Comparison of ENCODE assay signal across 12 cellular contexts in the genomic region with DNA sequence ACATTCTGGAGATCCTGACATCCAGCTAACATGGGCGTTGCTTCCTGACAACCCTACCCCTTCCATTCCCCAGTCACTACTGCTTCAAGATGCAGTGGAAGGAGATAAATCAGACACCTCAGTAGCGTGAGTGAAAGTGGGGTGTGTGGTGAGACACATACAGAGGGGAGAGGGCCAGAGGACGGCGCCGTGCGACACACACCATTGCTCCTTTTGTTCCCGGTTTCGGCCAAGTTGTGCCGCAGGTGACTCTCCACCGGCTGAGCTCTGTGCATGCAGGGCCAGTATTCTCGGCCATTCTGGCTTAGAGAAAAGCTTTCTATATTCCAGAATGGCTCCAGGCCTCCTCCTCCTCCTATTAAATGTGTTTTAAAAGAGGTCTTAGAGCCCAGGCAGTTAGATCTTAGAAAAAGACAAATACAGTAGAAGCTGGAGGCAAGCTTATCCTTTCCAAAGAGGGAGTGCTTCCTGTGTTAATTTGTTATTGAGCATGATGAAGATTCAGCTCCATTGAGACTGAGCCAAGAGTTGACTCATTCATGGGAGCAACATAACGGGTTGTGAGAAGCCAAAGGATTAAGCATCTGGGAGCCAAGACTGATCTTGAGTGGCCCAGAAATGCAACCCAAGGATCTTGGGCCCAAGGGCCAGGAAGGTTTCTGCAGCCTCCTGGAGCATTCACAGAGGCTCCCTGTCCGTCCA. TPM values are rescaled to one million over a fixed set of nuclear protein-coding genes. Genes with fewer than 3 reads are reported as not detected.
DNase-seq lines count a peak whose midpoint lies in the region; ATAC-seq and TF ChIP-seq lines count a peak whose summit lies in the region.
"Had no signal": no experiment of that assay in that cellular context is flagged by ENCODE, and none has a peak within 500 bp of the region (broad histone marks: within the 10 kb centered on the region; RNA-seq: fewer than 3 reads in every experiment).

No MANE protein-coding gene starts in this region.

- H3K36me3 ChIP-seq in osteoblast (ENCODE audit: insufficient read depth, low read length) (no peaks in the 10 kb centered on the region), esophagus squamous epithelium (no peaks in the 10 kb centered on the region), BE2C (peaks cover 3% of the 10 kb centered on the region; the same call in 1 of the 2 replicates)
- H3K36me3 ChIP-seq: thoracic aorta had no signal

- H3K9me3 Mint-ChIP-seq in WTC11 = no peaks in the 10 kb centered on the region
- H3K9me3 Mint-ChIP-seq in HFFc6 = peaks cover 52% of the 10 kb centered on the region
- H3K9me3 Mint-ChIP-seq: naive B cell had no signal

- CTCF ChIA-PET in WTC11 (lab: Charles Lee) = interaction anchor here (1.4 kb wide), 1 partner anchor 102 kb away, joined by 5 read pairs; no protein-coding TSS in a partner anchor

- no peak overlapping the region for H3K4me3 Mint-ChIP-seq in WTC11
- H3K4me3 Mint-ChIP-seq in HFFc6 = no peak overlapping the region
- H3K4me3 Mint-ChIP-seq: naive B cell had no signal

- H3K9me3 ChIP-seq in osteoblast (ENCODE audit: low read depth, low read length) (no peaks in the 10 kb centered on the region), esophagus squamous epithelium (no peaks in the 10 kb centered on the region), BE2C (no peaks in the 10 kb centered on the region)
- H3K9me3 ChIP-seq: thoracic aorta had no signal

- H3K4me3 ChIP-seq in fibroblast of pulmonary artery (replicated peaks; ENCODE audit: low read depth, low read length) (no peak overlapping the region), osteoblast (ENCODE audit: insufficient read depth, low read length) (no peak overlapping the region), esophagus squamous epithelium (no peak overlapping the region), BE2C (ENCODE audit: low read depth, low read length) (no peak overlapping the region)
- H3K4me3 ChIP-seq: thoracic aorta had no signal

- TF ChIP-seq CTCF in WTC11 (IDR thresholded peaks at IDR 0.05) = no peak
- no peak for TF ChIP-seq CTCF in fibroblast of pulmonary artery (IDR thresholded peaks at IDR 0.05; ENCODE audit: low read length, missing control alignments)
- TF ChIP-seq CTCF in osteoblast (IDR thresholded peaks at IDR 0.05; ENCODE audit: extremely low read depth, low read depth, low read length) = no peak
- no peak for TF ChIP-seq CTCF in HFFc6 (IDR thresholded peaks at IDR 0.05)
- no peak for TF ChIP-seq CTCF in esophagus squamous epithelium (IDR thresholded peaks at IDR 0.05)
- TF ChIP-seq CTCF in BE2C (IDR thresholded peaks at IDR 0.05; ENCODE audit: low read depth, low read length) = no peak

- H2AFZ ChIP-seq in osteoblast (ENCODE audit: low read length) = no peak overlapping the region

- H3K27me3 Mint-ChIP-seq in WTC11 (ENCODE audit: low read depth) = no peaks in the 10 kb centered on the region
- peaks cover 2% of the 10 kb centered on the region for H3K27me3 Mint-ChIP-seq in HFFc6 (ENCODE audit: insufficient read depth)

- WGBS in esophagus squamous epithelium, 2 donors = 69 to 74% methylated on average over 13 of the region's 13 CpGs

- peaks cover 28% of the 10 kb centered on the region for H3K36me3 Mint-ChIP-seq in WTC11
- H3K36me3 Mint-ChIP-seq in HFFc6 (ENCODE audit: low read depth) = peaks cover 6% of the 10 kb centered on the region
- H3K36me3 Mint-ChIP-seq: naive B cell had no signal

- H3K4me1 ChIP-seq in osteoblast (ENCODE audit: insufficient read depth, low read length) (no peaks in the 10 kb centered on the region), esophagus squamous epithelium (peaks cover 0 to 12% (median 0%) of the 10 kb centered on the region in 3 donors), BE2C (no peaks in the 10 kb centered on the region)

- DNase-seq in ELR (ENCODE audit: low read depth) (peak; percentile 32), WTC11 (ENCODE audit: low spot score) (no peak), fibroblast of pulmonary artery (ENCODE audit: low read depth) (peak; percentile 60), osteoblast (ENCODE audit: insufficient read length, low spot score, missing footprints) (peak; percentile 80), HFFc6 (no peak), esophagus squamous epithelium (lab: John Stamatoyannopoulos, UW) (no peak), OCI-M2 (lab: John Stamatoyannopoulos, UW; ENCODE audit: unreplicated experiment) (no peak), BE2C (no peak)
- DNase-seq: activated CD8-positive, alpha-beta memory T cell treated with anti-CD3 and anti-CD28 coated beads, Interleukin-2, amount 50 U/mL, for 4 hours; naive B cell; NCI-H526 treated with DMSO at 0.1 percent for 48 hours had no signal

- H3K27ac Mint-ChIP-seq in WTC11 = 0 out of 2 replicates have a peak overlapping the region, but pooled peaks have one; percentile 15
- no peak overlapping the region for H3K27ac Mint-ChIP-seq in HFFc6

- intact Hi-C loops in esophagus squamous epithelium (cut with DNase I) = no loop called here

- no peaks in the 10 kb centered on the region for H4K20me1 ChIP-seq in osteoblast (ENCODE audit: insufficient read depth, low read length)

- POLR2A ChIA-PET in WTC11 (lab: Charles Lee) = no interaction called here

- H3K4me2 ChIP-seq in osteoblast (ENCODE audit: insufficient read depth, low read length) = no peak overlapping the region

- H3K27ac ChIP-seq in osteoblast (ENCODE audit: low read depth, low read length) (no peak overlapping the region), esophagus squamous epithelium (no peak overlapping the region)
- H3K27ac ChIP-seq: thoracic aorta had no signal

- no peak for ATAC-seq in WTC11

- no peaks in the 10 kb centered on the region for H3K4me1 Mint-ChIP-seq in WTC11
- H3K4me1 Mint-ChIP-seq in HFFc6 (ENCODE audit: low read depth) = no peaks in the 10 kb centered on the region
- H3K4me1 Mint-ChIP-seq: naive B cell had no signal

- H3K79me2 ChIP-seq in osteoblast (ENCODE audit: insufficient read depth, low read length) = no peaks in the 10 kb centered on the region

- peaks cover 5% of the 10 kb centered on the region for H3K27me3 ChIP-seq in osteoblast (ENCODE audit: insufficient read depth, low read length)
- no peaks in the 10 kb centered on the region for H3K27me3 ChIP-seq in esophagus squamous epithelium
- H3K27me3 ChIP-seq in BE2C = no peaks in the 10 kb centered on the region

- no peak for TF ChIP-seq POLR2A in esophagus squamous epithelium (IDR thresholded peaks at IDR 0.05)

TF ChIP-seq in WTC11, 78 proteins besides CTCF, POLR2A, EP300 and RAD21 (continues in another document):
- no peak for TF ChIP-seq JUN (CRISPR knock-in tag; IDR thresholded peaks at IDR 0.05)
- no peak for TF ChIP-seq ELF4 (CRISPR knock-in tag; IDR thresholded peaks at IDR 0.05; ENCODE audit: low read depth)
- no peak for TF ChIP-seq SOX15 (CRISPR knock-in tag; IDR thresholded peaks at IDR 0.05)
- TF ChIP-seq EMX1 (CRISPR knock-in tag; IDR thresholded peaks at IDR 0.05) = no peak
- TF ChIP-seq ESRRA (CRISPR knock-in tag; IDR thresholded peaks at IDR 0.05; ENCODE audit: borderline replicate concordance) = no peak
- TF ChIP-seq RORB (CRISPR knock-in tag; IDR thresholded peaks at IDR 0.05) = no peak
- no peak for TF ChIP-seq ZNF263 (CRISPR knock-in tag; IDR thresholded peaks at IDR 0.05; ENCODE audit: low read depth)
- no peak for TF ChIP-seq ATF1 (CRISPR knock-in tag; IDR thresholded peaks at IDR 0.05)
- no peak for TF ChIP-seq SMAD4 (CRISPR knock-in tag; IDR thresholded peaks at IDR 0.05)
- TF ChIP-seq NR2C2 (CRISPR knock-in tag; IDR thresholded peaks at IDR 0.05) = no peak
- no peak for TF ChIP-seq NR1H2 (CRISPR knock-in tag; IDR thresholded peaks at IDR 0.05)
- TF ChIP-seq STAT6 (CRISPR knock-in tag; conservative IDR thresholded peaks at IDR 0.05; ENCODE audit: low read depth) = no peak
- TF ChIP-seq ATF6 (CRISPR knock-in tag; IDR thresholded peaks at IDR 0.05) = no peak

RNA-seq across cellular contexts. Expression of gene PDE9A, which starts 42.1 kb away (rescaled TPM):
- total RNA-seq in WTC11 (2021) (44.8 to 46.3 TPM (median 46.1 TPM) in 3 replicates), osteoblast (0.36 TPM in 1 of 2 replicates, not detected in the other), esophagus squamous epithelium (1 to 10 TPM in 3 of 4 donors, under 1 TPM in 1; 0.61 to 2.9 (median 1.8) TPM)
- not detected for total RNA-seq in HFFc6 (2021; fragmentation: NEBNext Ultra II Directional; extraction: Animal tissue kit (Norgen Biotek cat#: 25700))
- polyA plus RNA-seq in BE2C (2012; ENCODE audit: insufficient read depth, insufficient read length, low read depth) = 4.2 TPM

Comparison
In these comparisons a context has a peak if more than half of its experiments do, and no peak if none do; other contexts are left out.
1. DNase-seq: peak in ELR (single experiment), fibroblast of pulmonary artery (single experiment) and osteoblast (single experiment); none in WTC11 (single experiment), HFFc6 (single experiment), esophagus squamous epithelium (single experiment), OCI-M2 (single experiment) and BE2C (single experiment).
2. RNA of gene PDE9A, which starts 42.1 kb away (total RNA-seq): 44.8 to 46.3 TPM in WTC11; 0.61 to 2.9 TPM in esophagus squamous epithelium, 0.36 TPM in osteoblast and not detected in HFFc6; every median in the first group is over 10 times any median in the second.